ENCODE assay signal across 11 cellular contexts in the genomic region with DNA sequence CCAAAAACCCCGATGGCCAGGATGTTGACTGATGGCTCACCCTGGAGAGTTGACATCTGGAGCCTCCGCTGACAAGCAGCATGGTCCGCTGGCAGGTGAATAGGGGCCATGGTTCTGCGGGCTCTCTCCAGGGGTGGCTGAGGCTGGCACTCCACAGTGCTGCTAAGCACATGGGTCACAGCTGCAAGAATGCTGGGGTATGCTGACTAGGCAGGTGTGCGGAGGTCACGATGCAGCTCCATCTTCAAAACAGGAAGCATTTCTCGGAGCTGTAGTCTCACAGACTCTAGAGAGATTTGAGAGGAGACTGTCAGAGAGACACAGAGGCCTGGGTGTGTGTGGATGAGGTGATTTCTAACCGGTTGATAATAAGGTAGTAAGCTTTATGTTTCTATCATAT.
DNase-seq lines count a peak whose midpoint lies in the region; ATAC-seq and TF ChIP-seq lines count a peak whose summit lies in the region.
"Had no signal": no experiment of that assay in that cellular context is flagged by ENCODE, and none has a peak within 500 bp of the region (broad histone marks: within the 10 kb centered on the region; RNA-seq: fewer than 3 reads in every experiment).

No MANE protein-coding gene starts in this region.

- H3K4me3 Mint-ChIP-seq in activated CD8-positive, alpha-beta T cell treated with anti-CD3 and anti-CD28 coated beads for 36 hours = peak overlapping the region; percentile 11
- no peak overlapping the region for H3K4me3 Mint-ChIP-seq in neural crest cell

- intact Hi-C loops in activated CD8-positive, alpha-beta T cell treated with anti-CD3 and anti-CD28 coated beads for 36 hours (cut with micrococcal nuclease) = no loop called here

- DNase-seq in DMS79 treated with DMSO at 0.1 percent for 48 hours (lab: John Stamatoyannopoulos, UW) (peak; percentile 19), DMS79 (lab: John Stamatoyannopoulos, UW) (no peak), neural crest cell (ENCODE audit: low read depth, low spot score) (no peak), NCI-H526 treated with DMSO at 0.1 percent for 48 hours (lab: John Stamatoyannopoulos, UW) (no peak), medulla oblongata (ENCODE audit: extremely low spot score) (no peak)
- peak; percentile 36 for DNase-seq in activated CD8-positive, alpha-beta T cell treated with anti-CD3 and anti-CD28 coated beads for 36 hours
- DNase-seq: GM23248, KG1, NCI-H226 had no signal

- H3K27me3 Mint-ChIP-seq in activated CD8-positive, alpha-beta T cell treated with anti-CD3 and anti-CD28 coated beads for 36 hours = no peaks in the 10 kb centered on the region
- H3K27me3 Mint-ChIP-seq in neural crest cell (ENCODE audit: low read depth) = no peaks in the 10 kb centered on the region

- CTCF ChIA-PET in activated CD8-positive, alpha-beta T cell treated with anti-CD3 and anti-CD28 coated beads for 36 hours (lab: Charles Lee) = interaction anchor here (1.5 kb wide), 1 partner anchor 194 kb away, joined by 5 read pairs; no protein-coding TSS in a partner anchor

- peak overlapping the region; percentile 82 for H3K27ac Mint-ChIP-seq in activated CD8-positive, alpha-beta T cell treated with anti-CD3 and anti-CD28 coated beads for 36 hours
- H3K27ac Mint-ChIP-seq in neural crest cell (ENCODE audit: unreplicated experiment) = peak overlapping the region; percentile 46

- H3K4me1 Mint-ChIP-seq in activated CD8-positive, alpha-beta T cell treated with anti-CD3 and anti-CD28 coated beads for 36 hours (ENCODE audit: low read depth) = peaks cover 55% of the 10 kb centered on the region
- peaks cover 19% of the 10 kb centered on the region for H3K4me1 Mint-ChIP-seq in neural crest cell

- no peak for TF ChIP-seq CTCF in activated CD8-positive, alpha-beta T cell treated with anti-CD3 and anti-CD28 coated beads for 36 hours (IDR thresholded peaks at IDR 0.05)
- TF ChIP-seq CTCF in neural crest cell (conservative IDR thresholded peaks at IDR 0.05) = no peak

- POLR2A ChIA-PET in activated CD8-positive, alpha-beta T cell treated with anti-CD3 and anti-CD28 coated beads for 36 hours (lab: Charles Lee) = interaction anchor here (0.6 to 1.1 kb wide), 3 partner anchors 18 to 146 kb away, joined by 3 read pairs; no protein-coding TSS in a partner anchor

- H3K9me3 Mint-ChIP-seq in activated CD8-positive, alpha-beta T cell treated with anti-CD3 and anti-CD28 coated beads for 36 hours = no peaks in the 10 kb centered on the region
- H3K9me3 Mint-ChIP-seq in neural crest cell = no peaks in the 10 kb centered on the region

- H3K36me3 Mint-ChIP-seq in activated CD8-positive, alpha-beta T cell treated with anti-CD3 and anti-CD28 coated beads for 36 hours (ENCODE audit: low read depth) = no peaks in the 10 kb centered on the region
- no peaks in the 10 kb centered on the region for H3K36me3 Mint-ChIP-seq in neural crest cell (ENCODE audit: low read depth)

- ATAC-seq in HG03354 (IDR thresholded peaks at IDR 0.05; ENCODE audit: poor library complexity, severe bottlenecking, unreplicated experiment) (peak; percentile 69), HG03460 (IDR thresholded peaks at IDR 0.05; ENCODE audit: unreplicated experiment) (no peak)
- ATAC-seq in activated CD8-positive, alpha-beta T cell treated with anti-CD3 and anti-CD28 coated beads for 36 hours = peak; percentile 81

Comparison
In these comparisons a context has a peak if more than half of its experiments do, and no peak if none do; other contexts are left out.
1. DNase-seq: peak in DMS79 treated with DMSO at 0.1 percent for 48 hours (single experiment) and activated CD8-positive, alpha-beta T cell treated with anti-CD3 and anti-CD28 coated beads for 36 hours (single experiment); none in DMS79 (single experiment), neural crest cell (single experiment), NCI-H526 treated with DMSO at 0.1 percent for 48 hours (single experiment) and medulla oblongata (single experiment).